Comparison of ENCODE assay signal across 10 cellular contexts in the genomic region with DNA sequence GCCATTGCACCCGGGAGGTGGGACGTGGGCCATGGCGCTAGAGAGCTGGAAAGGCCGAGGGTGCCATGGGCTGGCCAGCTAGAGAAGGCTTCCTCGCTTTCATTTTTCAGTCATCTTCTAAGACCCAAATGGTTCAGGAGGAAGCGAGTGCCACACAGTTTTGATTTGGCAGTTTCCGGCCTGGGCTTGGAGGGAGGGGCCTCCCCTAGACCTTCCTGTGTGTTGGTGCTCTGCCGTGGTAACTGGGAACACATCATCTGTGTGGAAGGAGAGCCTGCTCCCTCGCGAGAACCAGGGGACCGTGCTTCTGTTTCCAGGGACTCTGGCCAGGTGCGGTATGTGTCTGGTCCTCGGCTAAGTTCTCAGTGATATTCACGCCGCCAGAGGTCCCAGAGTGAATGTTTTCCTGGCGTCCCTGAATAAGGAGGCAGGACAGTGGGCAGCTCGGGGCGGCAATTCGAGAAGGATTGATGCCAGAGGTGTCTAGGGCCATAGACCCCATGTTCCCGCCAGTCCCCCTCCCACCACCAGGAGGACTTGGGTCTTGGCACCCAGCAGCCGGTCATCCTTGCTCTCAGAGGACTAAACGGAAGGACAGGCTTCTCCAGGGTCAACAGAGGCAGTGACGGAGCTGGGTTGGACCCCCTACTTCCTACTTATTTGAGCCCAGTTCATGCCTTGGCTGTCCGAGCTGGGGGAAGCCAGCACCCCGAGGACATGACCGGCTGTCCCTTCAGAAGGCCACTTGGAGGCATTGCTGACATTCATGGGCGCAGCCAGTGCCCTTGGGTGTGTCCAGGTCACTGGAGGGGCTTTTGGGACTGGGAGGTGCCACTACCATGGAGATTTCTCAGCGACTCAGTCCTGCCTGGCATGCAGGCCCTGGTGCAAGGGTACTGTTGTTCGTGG. TPM values are rescaled to one million over a fixed set of nuclear protein-coding genes. Genes with fewer than 3 reads are reported as not detected.
A peak's percentile ranks its signal among the peaks of the same experiment; 100 is the strongest.
DNase-seq lines count a peak whose midpoint lies in the region; ATAC-seq and TF ChIP-seq lines count a peak whose summit lies in the region.
"Had no signal": no experiment of that assay in that cellular context is flagged by ENCODE, and none has a peak within 500 bp of the region (broad histone marks: within the 10 kb centered on the region; RNA-seq: fewer than 3 reads in every experiment).

No MANE protein-coding gene starts in this region.

- no peaks in the 10 kb centered on the region for H3K27me3 Mint-ChIP-seq in T-helper 17 cell
- H3K27me3 Mint-ChIP-seq in activated naive CD8-positive, alpha-beta T cell treated with anti-CD3 and anti-CD28 coated beads, Interleukin-2, amount 50 U/mL, for 24 hours, result peaks cover 2% of the 10 kb centered on the region

- peak; percentile 47 for DNase-seq in DND-41
- DNase-seq in T-helper 17 cell, result peak; percentile 36 to 48 (median 42)
- DNase-seq in activated naive CD8-positive, alpha-beta T cell treated with anti-CD3 and anti-CD28 coated beads, Interleukin-2, amount 50 U/mL, for 24 hours, result peak; percentile 54
- peak; percentile 69 for DNase-seq in posterior vena cava (ENCODE audit: low spot score)
- DNase-seq in NCI-H2171 treated with DMSO at 0.1 percent for 48 hours (lab: John Stamatoyannopoulos, UW), result no peak
- DNase-seq: DMS 273 treated with DMSO at 0.1 percent for 48 hours, stomach had no signal

- intact Hi-C loops in posterior vena cava (cut with DNase I), result loop anchor here in 1 of 2 donors (5.0 kb wide), 1 partner anchor 1787 kb away; the partner anchor contains the start of gene PER3

- peak overlapping the region; percentile 94 for H3K27ac Mint-ChIP-seq in T-helper 17 cell
- peak overlapping the region; percentile 93 for H3K27ac Mint-ChIP-seq in activated naive CD8-positive, alpha-beta T cell treated with anti-CD3 and anti-CD28 coated beads, Interleukin-2, amount 50 U/mL, for 24 hours

- no peaks in the 10 kb centered on the region for H3K9me3 Mint-ChIP-seq in activated naive CD8-positive, alpha-beta T cell treated with anti-CD3 and anti-CD28 coated beads, Interleukin-2, amount 50 U/mL, for 24 hours

- peaks cover 69% of the 10 kb centered on the region for H4K20me1 ChIP-seq in DND-41 (ENCODE audit: insufficient read depth, low read length)

- peak overlapping the region; percentile 99 for H3K4me3 Mint-ChIP-seq in T-helper 17 cell
- H3K4me3 Mint-ChIP-seq in activated naive CD8-positive, alpha-beta T cell treated with anti-CD3 and anti-CD28 coated beads, Interleukin-2, amount 50 U/mL, for 24 hours, result peak overlapping the region; percentile 95

- no peak overlapping the region for H2AFZ ChIP-seq in DND-41 (ENCODE audit: low read depth, low read length)

- peak overlapping the region; percentile 71 for H3K4me2 ChIP-seq in DND-41 (ENCODE audit: insufficient read depth, low read length)

- peaks cover 2% of the 10 kb centered on the region for H3K36me3 Mint-ChIP-seq in T-helper 17 cell (ENCODE audit: low read depth)
- H3K36me3 Mint-ChIP-seq in activated naive CD8-positive, alpha-beta T cell treated with anti-CD3 and anti-CD28 coated beads, Interleukin-2, amount 50 U/mL, for 24 hours (ENCODE audit: low read depth), result peaks cover 2% of the 10 kb centered on the region

- H3K9ac ChIP-seq in DND-41 (ENCODE audit: low read depth, low read length), result peak overlapping the region; percentile 48; the same call in 1 of the 2 replicates

- H3K79me2 ChIP-seq in DND-41 (ENCODE audit: insufficient read depth, low read length), result peaks cover 26% of the 10 kb centered on the region

- H3K27ac ChIP-seq in DND-41 (ENCODE audit: low read length), result no peak overlapping the region

- peaks cover 1% of the 10 kb centered on the region; the same call in 1 of the 2 replicates for H3K36me3 ChIP-seq in DND-41 (ENCODE audit: insufficient read depth, low read length)

- no peak for TF ChIP-seq CTCF in DND-41 (IDR thresholded peaks at IDR 0.05; ENCODE audit: borderline replicate concordance, extremely low read depth, low read length, poor library complexity, severe bottlenecking)

- H3K4me1 Mint-ChIP-seq in T-helper 17 cell, result peaks cover 42% of the 10 kb centered on the region
- peaks cover 28% of the 10 kb centered on the region for H3K4me1 Mint-ChIP-seq in activated naive CD8-positive, alpha-beta T cell treated with anti-CD3 and anti-CD28 coated beads, Interleukin-2, amount 50 U/mL, for 24 hours

- H3K4me3 ChIP-seq in DND-41 (ENCODE audit: low read depth in 1 of 2, low read length in 2 of 2), result peak overlapping the region in 1 of 2 experiments; percentile 90; a peak in 1 of 4 replicates

- H3K27me3 ChIP-seq in DND-41 (ENCODE audit: insufficient read depth, low read length, poor library complexity), result no peaks in the 10 kb centered on the region

- H3K9me3 ChIP-seq in DND-41 (ENCODE audit: insufficient read depth, low read length, severe bottlenecking) (no peaks in the 10 kb centered on the region), T-helper 17 cell (ENCODE audit: control insufficient read depth, low read length, poor library complexity, severe bottlenecking) (no peaks in the 10 kb centered on the region)
- H3K9me3 ChIP-seq: stomach had no signal

- H3K4me1 ChIP-seq in DND-41 (ENCODE audit: insufficient read depth, low read length), result peaks cover 37% of the 10 kb centered on the region

- no peak for ATAC-seq in DND-41 (ENCODE audit: insufficient read depth, low read depth)
- peak; percentile 28 for ATAC-seq in T-helper 17 cell
- peak; percentile 25 for ATAC-seq in activated naive CD8-positive, alpha-beta T cell treated with anti-CD3 and anti-CD28 coated beads, Interleukin-2, amount 50 U/mL, for 24 hours
- no peak for ATAC-seq in GM21576 (IDR thresholded peaks at IDR 0.05; ENCODE audit: unreplicated experiment)
- ATAC-seq in HG03095 (IDR thresholded peaks at IDR 0.05; ENCODE audit: unreplicated experiment), result no peak
- ATAC-seq in GM21528 (IDR thresholded peaks at IDR 0.05; ENCODE audit: low FRiP score, unreplicated experiment), result no peak

RNA-seq across cellular contexts. Expression of gene NPHP4, which starts 2.7 kb away (rescaled TPM):
- total RNA-seq in T-helper 17 cell (10 to 100 TPM in 1 of 2 donors, 1 to 10 TPM in 1; 9.9 to 14.1 TPM), posterior vena cava (1 to 10 TPM; 6.9 to 7.7 TPM)

RNA-seq across cellular contexts. Expression of gene KCNAB2, which starts 50.7 kb away (rescaled TPM):
- total RNA-seq in T-helper 17 cell (100 to 1,000 TPM; 203 to 207 TPM), posterior vena cava (10 to 100 TPM; 13.5 to 21.8 TPM)

Comparison
In these comparisons a context has a peak if more than half of its experiments do, and no peak if none do; other contexts are left out.
1. ATAC-seq: peak in T-helper 17 cell (single experiment) and activated naive CD8-positive, alpha-beta T cell treated with anti-CD3 and anti-CD28 coated beads, Interleukin-2, amount 50 U/mL, for 24 hours (single experiment); none in DND-41 (single experiment), GM21576 (single experiment), HG03095 (single experiment) and GM21528 (single experiment).
2. RNA of gene KCNAB2, which starts 50.7 kb away (total RNA-seq): 203 to 207 TPM in T-helper 17 cell; 13.5 to 21.8 TPM in posterior vena cava; every median in the first group is over 4 times any median in the second.